Comparison of ENCODE assay signal across 8 cellular contexts in genomic region chr6:19803331-19804330, GRCh38. TPM values are rescaled to one million over a fixed set of nuclear protein-coding genes. Genes with fewer than 3 reads are reported as not detected.
A peak's percentile ranks its signal among the peaks of the same experiment; 100 is the strongest.
DNase-seq lines count a peak whose midpoint lies in the region; ATAC-seq, FAIRE-seq and TF ChIP-seq lines count a peak whose summit lies in the region.

No MANE protein-coding gene starts in this region.

- H3K27me3 ChIP-seq in H1 (replicated peaks in 1 of 4; ENCODE audit: control insufficient read depth in 3 of 4, extremely low read depth in 1 of 4, insufficient read depth in 3 of 4, low read length in 3 of 4) (no peaks in the 10 kb centered on the region; a peak in 1 of 7 replicates), osteoblast (ENCODE audit: insufficient read depth, low read length) (no peaks in the 10 kb centered on the region)

- no peak overlapping the region for H3K56ac ChIP-seq in H1 (replicated peaks; ENCODE audit: insufficient read length, low read depth, low read length)

- H3K27ac ChIP-seq in H1 (ENCODE audit: low read depth, low read length) (peak overlapping the region; percentile 25; the same call in 1 of the 2 replicates), osteoblast (ENCODE audit: low read depth, low read length) (peak overlapping the region; percentile 99)

- in situ Hi-C loops in Caki2 (cut with HindIII; ENCODE audit: low pct_unique_long_range_greater_than_20kb, low sequenced_read_pairs) (no loop called here), KBM-7 (cut with MboI; ENCODE audit: low pct_unique_long_range_greater_than_20kb, low sequenced_read_pairs) (no loop called here)

- peaks cover 5% of the 10 kb centered on the region; the same call in 1 of the 2 replicates for H3K23me2 ChIP-seq in H1 (ENCODE audit: low read depth, low read length)

- H3K79me2 ChIP-seq in H1 (ENCODE audit: control insufficient read depth in 1 of 2, insufficient read depth in 2 of 2, low read length in 2 of 2), result no peaks in the 10 kb centered on the region
- H3K79me2 ChIP-seq in osteoblast (ENCODE audit: insufficient read depth, low read length), result no peaks in the 10 kb centered on the region

- ATAC-seq in GM21717 (IDR thresholded peaks at IDR 0.05; ENCODE audit: unreplicated experiment) (no peak), GM19023 (IDR thresholded peaks at IDR 0.05; ENCODE audit: unreplicated experiment) (no peak), GM21423 (IDR thresholded peaks at IDR 0.05; ENCODE audit: unreplicated experiment) (no peak)

- H2BK15ac ChIP-seq in H1 (ENCODE audit: low read length), result no peak overlapping the region

- peak; percentile 36 for DNase-seq in Caki2 (ENCODE audit: low read depth)
- peak; percentile 61 to 71 for DNase-seq in NCI-H526 (lab: John Stamatoyannopoulos, UW)
- no peak for DNase-seq in H1 (ENCODE audit: low read depth in 1 of 2, low spot score in 2 of 2)
- peak; percentile 45 for DNase-seq in osteoblast (ENCODE audit: insufficient read length, low spot score, missing footprints)
- DNase-seq in KBM-7, result no peak

- peaks cover 0 to 7% (median 3%) of the 10 kb centered on the region in 4 experiments; a peak in 4 of 7 replicates for H3K4me1 ChIP-seq in H1 (replicated peaks in 1 of 4; ENCODE audit: control insufficient read depth in 3 of 4, insufficient read depth in 4 of 4, low read length in 3 of 4)
- H3K4me1 ChIP-seq in osteoblast (ENCODE audit: insufficient read depth, low read length), result peaks cover 20% of the 10 kb centered on the region

- TF ChIP-seq CTCF in H1 (IDR thresholded peaks at IDR 0.05; ENCODE audit: control extremely low read depth in 1 of 3, insufficient read depth in 1 of 3, low read depth in 1 of 3, low read length in 3 of 3), result no peak
- TF ChIP-seq CTCF in osteoblast (IDR thresholded peaks at IDR 0.05; ENCODE audit: extremely low read depth, low read depth, low read length), result no peak

- 43% methylated on average over 13 of the region's 13 CpGs; no CpG with 5 or more reads in 1 of the 2 experiments for WGBS in H1 (ENCODE audit: extremely low coverage in 1 of 2, insufficient coverage in 1 of 2, insufficient read length in 1 of 2, insufficient replicate concordance in 2 of 2, low coverage in 1 of 2, low lambda C conversion rate in 2 of 2, missing lambda C conversion rate in 1 of 2), 2 experiments

- H3K4me2 ChIP-seq in H1 (ENCODE audit: insufficient read depth in 1 of 2, low read depth in 2 of 2, low read length in 2 of 2) (peak overlapping the region; percentile 75 to 79), osteoblast (ENCODE audit: insufficient read depth, low read length) (peak overlapping the region; percentile 93)

- H4K20me1 ChIP-seq in H1 (replicated peaks in 1 of 2; ENCODE audit: control insufficient read depth in 1 of 2, insufficient read depth in 2 of 2, low read length in 2 of 2) (no peaks in the 10 kb centered on the region), osteoblast (ENCODE audit: insufficient read depth, low read length) (no peaks in the 10 kb centered on the region)

- H2AFZ ChIP-seq in H1 (ENCODE audit: low read length) (0 out of 2 replicates have a peak overlapping the region, but pooled peaks have one; percentile 34), osteoblast (ENCODE audit: low read length) (peak overlapping the region; percentile 87)

- no peak overlapping the region for H3K18ac ChIP-seq in H1 (ENCODE audit: extremely low read depth, low read length)

- peak overlapping the region in 3 of 4 experiments; percentile 42 to 80 (median 43); a peak in 4 of 7 replicates for H3K9ac ChIP-seq in H1 (replicated peaks in 1 of 4; ENCODE audit: extremely low read depth in 1 of 4, low read depth in 3 of 4, low read length in 3 of 4)

- H2BK5ac ChIP-seq in H1 (ENCODE audit: low read depth, low read length), result no peak overlapping the region; the same call in 1 of the 2 replicates

- H3K9me3 ChIP-seq in H1 (ENCODE audit: insufficient read depth in 2 of 2, low read depth in 1 of 2, low read length in 1 of 2) (peaks cover 0 to 7% of the 10 kb centered on the region in 2 experiments; a peak in 1 of 4 replicates), osteoblast (ENCODE audit: low read depth, low read length) (no peaks in the 10 kb centered on the region)

- H3K23ac ChIP-seq in H1 (ENCODE audit: insufficient read length), result no peak overlapping the region

- H3K14ac ChIP-seq in H1 (ENCODE audit: insufficient read length), result no peak overlapping the region

- no peak overlapping the region for H3K4ac ChIP-seq in H1 (replicated peaks; ENCODE audit: insufficient read length, low read depth, low read length)

- H3K79me1 ChIP-seq in H1 (ENCODE audit: low read depth, low read length), result no peaks in the 10 kb centered on the region

- H3K36me3 ChIP-seq in H1 (ENCODE audit: control insufficient read depth in 2 of 4, insufficient read depth in 4 of 4, low read length in 3 of 4) (no peaks in the 10 kb centered on the region), osteoblast (ENCODE audit: insufficient read depth, low read length) (no peaks in the 10 kb centered on the region)

- no peak overlapping the region for H4K91ac ChIP-seq in H1 (replicated peaks; ENCODE audit: insufficient read length, low read length)

- no peak overlapping the region for H4K5ac ChIP-seq in H1 (ENCODE audit: insufficient read length, low read depth, low read length)

- no peak for TF ChIP-seq POLR2A in H1 (IDR thresholded peaks at IDR 0.05; ENCODE audit: control extremely low read depth in 1 of 2, low read depth in 2 of 2, low read length in 2 of 2)

- TF ChIP-seq EP300 in H1 (IDR thresholded peaks at IDR 0.05; ENCODE audit: borderline replicate concordance in 1 of 2, low read depth in 2 of 2, low read length in 2 of 2), result no peak

- H2BK12ac ChIP-seq in H1 (ENCODE audit: low read depth, low read length), result peak overlapping the region; percentile 56; the same call in 1 of the 2 replicates

- H2AK5ac ChIP-seq in H1 (ENCODE audit: low read depth, low read length), result no peak overlapping the region; the same call in 1 of the 2 replicates

- POLR2A ChIA-PET in H1 (lab: Charles Lee; ENCODE audit: partially characterized antibody), result interaction anchor here (1.7 to 3.2 kb wide), 2 partner anchors 34 to 35 kb away, joined by 5 to 25 read pairs; partner anchors contain the start of gene ID4

- no peak overlapping the region for H2BK20ac ChIP-seq in H1 (ENCODE audit: low read length)

- no peak overlapping the region for H4K8ac ChIP-seq in H1 (ENCODE audit: extremely low read depth, insufficient read depth, low read length)

- no peak for TF ChIP-seq RAD21 in H1 (IDR thresholded peaks at IDR 0.05 in 1 of 2, conservative IDR thresholded peaks at IDR 0.05 in 1 of 2; ENCODE audit: low read depth in 2 of 2, low read length in 2 of 2)

- H2BK120ac ChIP-seq in H1 (replicated peaks; ENCODE audit: low read depth, low read length), result no peak overlapping the region

- CTCF ChIA-PET in H1 (lab: Charles Lee; ENCODE audit: partially characterized antibody), result interaction anchor here (0.7 to 1.5 kb wide), 4 partner anchors 13 to 251 kb away, joined by 3 to 4 read pairs (median 3); no protein-coding TSS in a partner anchor

- no peak for FAIRE-seq in H1 (lab: Jason Lieb, UNC)

- H3K4me3 ChIP-seq in H1 (ENCODE audit: extremely low read depth in 1 of 4, insufficient read depth in 2 of 4, low read depth in 3 of 4, low read length in 4 of 4) (peak overlapping the region; percentile 48 to 72 (median 68)), osteoblast (ENCODE audit: insufficient read depth, low read length) (peak overlapping the region; percentile 80)

TF ChIP-seq in H1, 55 proteins besides CTCF, POLR2A, EP300 and RAD21:
- TF ChIP-seq HDAC2 (IDR thresholded peaks at IDR 0.05; ENCODE audit: borderline replicate concordance in 1 of 2, low read depth in 2 of 2, low read length in 2 of 2), result no peak

RNA-seq across cellular contexts. Expression of gene ID4, which starts 33.5 kb away (rescaled TPM):
- total RNA-seq in Caki2 (2014; rRNA removed; shearing (Covaris generic); ENCODE audit: low replicate concordance), result 69.8 and 73.3 TPM in 2 replicates
- 8.3 and 8.8 TPM in 2 replicates for total RNA-seq in H1 (2021; fragmentation: NEBNext Ultra II Directional; extraction: Animal tissue kit (Norgen Biotek cat#: 25700))
- polyA plus RNA-seq in H1 (2011; rRNA removed), result 2.0 and 4.4 TPM in 2 replicates
- polyA plus RNA-seq in H1 (2011; cell fraction: cytosol; rRNA removed), result 8.1 TPM
- 5.3 TPM for polyA plus RNA-seq in H1 (2011; cell fraction: nucleus; rRNA removed)
- polyA plus RNA-seq in H1 (2012, experiment 1 of 2), result 2.2 to 4.8 TPM (median 3.7 TPM) in 4 replicates
- polyA plus RNA-seq in H1 (2012, experiment 2 of 2), result 2.5 TPM
- polyA plus RNA-seq in H1 (2013, experiment 1 of 2), result 3.1 TPM
- 2.8 TPM for polyA plus RNA-seq in H1 (2013, experiment 2 of 2)
- polyA minus RNA-seq in H1 (2011; rRNA and poly(A)+ RNA removed), result 0.88 and 1.5 TPM in 2 replicates
- 10.7 TPM for polyA minus RNA-seq in H1 (2011; cell fraction: cytosol; rRNA and poly(A)+ RNA removed)
- 14.5 TPM for polyA minus RNA-seq in H1 (2011; cell fraction: nucleus; rRNA and poly(A)+ RNA removed)
- total RNA-seq in osteoblast, result 25.3 and 29.7 TPM in 2 replicates

Comparison
In these comparisons a context has a peak if more than half of its experiments do, and no peak if none do; other contexts are left out.
1. DNase-seq: peak in Caki2 (single experiment), NCI-H526 (2 of 2) and osteoblast (single experiment); none in H1 (0 of 2) and KBM-7 (single experiment).